ENCODE assay signal across 8 cellular contexts in the genomic region with DNA sequence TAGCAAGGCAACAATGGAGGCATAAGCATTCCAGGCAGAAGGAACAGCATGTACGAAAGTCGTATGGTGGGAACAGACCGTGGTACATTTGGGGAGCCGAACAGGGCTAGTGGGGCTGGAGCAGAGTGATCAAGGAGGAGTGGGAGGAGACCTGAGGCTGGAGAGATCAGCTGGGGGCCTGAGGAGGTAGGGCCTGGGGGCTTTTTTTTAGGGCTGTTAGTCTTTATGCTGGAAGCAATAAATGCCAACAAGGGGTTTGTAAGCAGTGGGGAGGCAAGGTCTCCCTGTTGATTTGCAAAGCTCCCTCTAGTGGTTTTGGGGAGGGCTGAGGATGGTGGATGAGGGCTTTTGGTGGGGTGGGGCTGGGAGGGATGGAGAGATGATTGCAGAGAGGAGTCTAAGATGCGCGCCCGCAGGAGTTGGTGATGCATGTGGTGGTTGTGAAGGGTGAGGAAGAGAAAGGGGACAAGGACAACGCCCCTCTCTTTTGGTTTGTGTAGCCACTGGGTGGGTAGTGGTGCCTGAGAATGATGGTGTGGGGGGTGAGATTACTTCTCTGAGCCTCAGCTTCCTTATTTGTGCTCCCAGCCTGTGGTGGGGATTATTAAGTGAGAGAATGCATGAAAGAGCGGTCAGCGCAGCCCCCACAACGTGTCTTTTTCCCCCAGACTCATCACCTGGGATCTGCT.
DNase-seq lines count a peak whose midpoint lies in the region; ATAC-seq and TF ChIP-seq lines count a peak whose summit lies in the region.

No MANE protein-coding gene starts in this region.

- H3K4me3 Mint-ChIP-seq in CD4-positive, alpha-beta T cell = no peak overlapping the region
- peak overlapping the region; percentile 33 for H3K4me3 Mint-ChIP-seq in T-helper 17 cell
- H3K4me3 Mint-ChIP-seq in effector memory CD8-positive, alpha-beta T cell = peak overlapping the region; percentile 41 to 62

- H3K27me3 Mint-ChIP-seq in CD4-positive, alpha-beta T cell = no peaks in the 10 kb centered on the region
- H3K27me3 Mint-ChIP-seq in T-helper 17 cell = peaks cover 37% of the 10 kb centered on the region
- H3K27me3 Mint-ChIP-seq in effector memory CD8-positive, alpha-beta T cell = peaks cover 0 to 64% of the 10 kb centered on the region in 2 donors

- no peak overlapping the region for H3K4me3 ChIP-seq in HFF-Myc (replicated peaks; ENCODE audit: low read depth, low read length)
- no peak overlapping the region for H3K4me3 ChIP-seq in dorsolateral prefrontal cortex

- POLR2A ChIA-PET in CD4-positive, alpha-beta T cell (lab: Charles Lee) = no interaction called here

- H3K27ac Mint-ChIP-seq in CD4-positive, alpha-beta T cell = no peak overlapping the region
- H3K27ac Mint-ChIP-seq in T-helper 17 cell = peak overlapping the region; percentile 56
- peak overlapping the region in 1 of 2 donors; percentile 56 for H3K27ac Mint-ChIP-seq in effector memory CD8-positive, alpha-beta T cell

- peaks cover 13% of the 10 kb centered on the region for H3K4me1 Mint-ChIP-seq in CD4-positive, alpha-beta T cell (ENCODE audit: low read depth)
- peaks cover 34% of the 10 kb centered on the region for H3K4me1 Mint-ChIP-seq in T-helper 17 cell
- peaks cover 38 to 46% of the 10 kb centered on the region in 2 donors for H3K4me1 Mint-ChIP-seq in effector memory CD8-positive, alpha-beta T cell (ENCODE audit: low read depth in 2 of 2)

- no peaks in the 10 kb centered on the region for H3K9me3 ChIP-seq in CD4-positive, alpha-beta T cell (ENCODE audit: control insufficient read depth, low read length)
- H3K9me3 ChIP-seq in T-helper 17 cell (ENCODE audit: control insufficient read depth, low read length, poor library complexity, severe bottlenecking) = no peaks in the 10 kb centered on the region

- H3K36me3 Mint-ChIP-seq in CD4-positive, alpha-beta T cell (ENCODE audit: low read depth) = no peaks in the 10 kb centered on the region
- peaks cover 2% of the 10 kb centered on the region for H3K36me3 Mint-ChIP-seq in T-helper 17 cell (ENCODE audit: low read depth)
- H3K36me3 Mint-ChIP-seq in effector memory CD8-positive, alpha-beta T cell (ENCODE audit: insufficient read depth) = no peaks in the 10 kb centered on the region

- H3K9me3 Mint-ChIP-seq in CD4-positive, alpha-beta T cell = no peaks in the 10 kb centered on the region
- no peaks in the 10 kb centered on the region for H3K9me3 Mint-ChIP-seq in effector memory CD8-positive, alpha-beta T cell

- CTCF ChIA-PET in CD4-positive, alpha-beta T cell (lab: Charles Lee) = interaction anchor here (1.1 to 1.3 kb wide), 2 partner anchors 216 to 240 kb away, joined by 3 read pairs; no protein-coding TSS in a partner anchor

- no peak overlapping the region for H3K27ac ChIP-seq in CD4-positive, alpha-beta T cell (ENCODE audit: low read depth, low read length)
- H3K27ac ChIP-seq in dorsolateral prefrontal cortex = no peak overlapping the region

- H3K27me3 ChIP-seq in CD4-positive, alpha-beta T cell (ENCODE audit: control insufficient read depth, insufficient read depth, low read length) = no peaks in the 10 kb centered on the region
- H3K27me3 ChIP-seq in dorsolateral prefrontal cortex = peaks cover 0 to 6% (median 0%) of the 10 kb centered on the region in 45 donors

- no peak for TF ChIP-seq CTCF in CD4-positive, alpha-beta T cell (IDR thresholded peaks at IDR 0.05)
- peak; percentile 57 for TF ChIP-seq CTCF in HFF-Myc (IDR thresholded peaks at IDR 0.05; ENCODE audit: low read depth, low read length, missing control alignments)
- peak in 7 of 56 donors; percentile 6 to 38 (median 18) for TF ChIP-seq CTCF in dorsolateral prefrontal cortex (IDR thresholded peaks at IDR 0.05 in 54 of 56, conservative IDR thresholded peaks at IDR 0.05 in 2 of 56; ENCODE audit: low read depth in 1 of 56, partially characterized antibody in 56 of 56)

- intact Hi-C loops in CD4-positive, alpha-beta T cell (cut with DNase I, micrococcal nuclease) = loop anchor here (5.0 to 10.0 kb wide), 3 partner anchors 114 to 242 kb away; no protein-coding TSS in a partner anchor
- intact Hi-C loops in dorsolateral prefrontal cortex (cut with DNase I) = no loop called here

- ATAC-seq in CD4-positive, alpha-beta T cell (ENCODE audit: poor library complexity) = peak; percentile 64
- peak; percentile 71 for ATAC-seq in T-helper 17 cell
- peak; percentile 63 for ATAC-seq in effector memory CD8-positive, alpha-beta T cell (replicated peaks)
- ATAC-seq in HG03108 (IDR thresholded peaks at IDR 0.05; ENCODE audit: unreplicated experiment) = no peak

- peak in 7 of 10 experiments; percentile 7 to 30 (median 12) for DNase-seq in CD4-positive, alpha-beta T cell
- DNase-seq in HFF-Myc (ENCODE audit: extremely low read depth, low read depth) = no peak
- no peak for DNase-seq in T-helper 17 cell
- peak in 1 of 3 experiments; percentile 32 for DNase-seq in effector memory CD8-positive, alpha-beta T cell
- DNase-seq in stimulated activated CD4-positive, alpha-beta T cell treated with anti-CD3 and anti-CD28 coated beads, Interleukin-4, amount 100 ng/mL, for 48 hours (ENCODE audit: low read depth in 2 of 2) = peak; percentile 16 to 19
- DNase-seq in dorsolateral prefrontal cortex = no peak
- DNase-seq in NCI-H2029 treated with DMSO at 0.1 percent for 48 hours (lab: John Stamatoyannopoulos, UW) = no peak

Comparison
In these comparisons a context has a peak if more than half of its experiments do, and no peak if none do; other contexts are left out.
1. DNase-seq: peak in CD4-positive, alpha-beta T cell (7 of 10) and stimulated activated CD4-positive, alpha-beta T cell treated with anti-CD3 and anti-CD28 coated beads, Interleukin-4, amount 100 ng/mL, for 48 hours (2 of 2); none in HFF-Myc (single experiment), T-helper 17 cell (0 of 3), dorsolateral prefrontal cortex (0 of 10) and NCI-H2029 treated with DMSO at 0.1 percent for 48 hours (single experiment).
2. intact Hi-C loops: an anchor here in CD4-positive, alpha-beta T cell (5.0 to 10.0 kb wide); none called in dorsolateral prefrontal cortex.